ENCODE assay signal across 8 cellular contexts in genomic region chr7:155296006-155296787, GRCh38. TPM values are rescaled to one million over a fixed set of nuclear protein-coding genes. Genes with fewer than 3 reads are reported as not detected.
DNase-seq lines count a peak whose midpoint lies in the region; ATAC-seq and TF ChIP-seq lines count a peak whose summit lies in the region.

No MANE protein-coding gene starts in this region.

- H3K4me1 ChIP-seq in right atrium auricular region: peaks cover 0 to 19% of the 10 kb centered on the region in 2 donors
- H3K4me1 ChIP-seq in lower lobe of right lung: peaks cover 30% of the 10 kb centered on the region
- peaks cover 14% of the 10 kb centered on the region for H3K4me1 ChIP-seq in upper lobe of right lung

- DNase-seq in right atrium auricular region (ENCODE audit: low spot score) (peak; percentile 56), cardiac septum (ENCODE audit: low spot score) (no peak), astrocyte of the cerebellum (ENCODE audit: low read depth) (no peak), lower lobe of right lung (no peak), upper lobe of right lung (no peak), NCI-H774 (lab: John Stamatoyannopoulos, UW) (no peak), COR-L47 (lab: John Stamatoyannopoulos, UW) (no peak)

- H3K9me3 ChIP-seq in right atrium auricular region (no peaks in the 10 kb centered on the region), lower lobe of right lung (no peaks in the 10 kb centered on the region), upper lobe of right lung (no peaks in the 10 kb centered on the region)

- in situ Hi-C loops in astrocyte of the cerebellum (cut with HindIII; ENCODE audit: low sequenced_read_pairs): no loop called here

- TF ChIP-seq CTCF in right atrium auricular region (IDR thresholded peaks at IDR 0.05) (no peak), astrocyte of the cerebellum (IDR thresholded peaks at IDR 0.05; ENCODE audit: low read depth, low read length, missing control alignments) (no peak), lower lobe of right lung (IDR thresholded peaks at IDR 0.05) (no peak), upper lobe of right lung (IDR thresholded peaks at IDR 0.05) (no peak)

- no peaks in the 10 kb centered on the region for H3K36me3 ChIP-seq in right atrium auricular region
- peaks cover 6% of the 10 kb centered on the region for H3K36me3 ChIP-seq in lower lobe of right lung
- H3K36me3 ChIP-seq in upper lobe of right lung: peaks cover 4% of the 10 kb centered on the region

- ATAC-seq in lower lobe of right lung: peak in 1 of 2 donors; percentile 0
- ATAC-seq in upper lobe of right lung: no peak
- no peak for ATAC-seq in HG03095 (IDR thresholded peaks at IDR 0.05; ENCODE audit: unreplicated experiment)

- peak overlapping the region; percentile 88 to 90 for H3K27ac ChIP-seq in right atrium auricular region
- H3K27ac ChIP-seq in lower lobe of right lung: peak overlapping the region; percentile 92
- H3K27ac ChIP-seq in upper lobe of right lung: peak overlapping the region; percentile 90

- H3K4me3 ChIP-seq in right atrium auricular region (peak overlapping the region in 1 of 2 donors; percentile 84), astrocyte of the cerebellum (ENCODE audit: low read depth, low read length) (peak overlapping the region; percentile 49), lower lobe of right lung (peak overlapping the region; percentile 83), upper lobe of right lung (peak overlapping the region; percentile 91)

- H3K27me3 ChIP-seq in right atrium auricular region: no peaks in the 10 kb centered on the region
- H3K27me3 ChIP-seq in lower lobe of right lung (ENCODE audit: low read depth): no peaks in the 10 kb centered on the region
- no peaks in the 10 kb centered on the region for H3K27me3 ChIP-seq in upper lobe of right lung

- intact Hi-C loops in cardiac septum (cut with DNase I): loop anchor here (5.0 kb wide), 2 partner anchors 89 to 294 kb away; partner anchors contain the start of gene PAXIP1
- intact Hi-C loops in lower lobe of right lung (cut with DNase I): no loop called here
- intact Hi-C loops in upper lobe of right lung (cut with DNase I): no loop called here

RNA-seq across cellular contexts. Expression of gene INSIG1, which starts 1.5 kb away (rescaled TPM):
- total RNA-seq in right atrium auricular region (10 to 100 TPM; 15.8 to 25.7 TPM), cardiac septum (15.2 TPM), lower lobe of right lung (70.9 TPM), upper lobe of right lung (90.7 TPM)
